16 cellular contexts compared by ENCODE assay signal in the genomic region with DNA sequence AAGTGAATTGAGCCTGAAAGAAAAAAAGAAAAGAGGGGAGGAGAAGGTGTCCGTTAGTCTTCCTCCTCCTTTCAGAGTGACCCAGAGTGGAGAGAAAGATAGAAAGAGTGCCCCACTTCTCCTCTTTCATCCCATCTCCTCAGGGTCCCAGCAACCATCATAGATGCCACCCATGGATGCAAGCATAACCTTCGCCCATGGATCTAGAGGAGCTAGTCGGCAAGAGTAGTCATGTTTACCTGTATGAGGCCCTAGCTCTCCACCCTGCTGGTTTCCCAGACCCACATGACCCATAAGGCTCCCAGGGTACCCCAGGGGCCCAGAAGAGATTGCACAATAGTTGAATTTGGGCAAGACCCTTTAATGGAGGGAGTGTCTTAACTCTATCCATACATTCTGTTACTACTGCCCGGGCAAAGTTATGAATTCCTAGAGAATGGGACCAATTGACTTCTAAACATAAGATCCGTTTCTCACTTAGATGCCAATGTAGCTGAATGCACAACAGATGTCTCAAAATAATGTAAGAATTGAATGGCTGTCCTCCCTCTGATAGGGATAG. TPM values are rescaled to one million over a fixed set of nuclear protein-coding genes. Genes with fewer than 3 reads are reported as not detected.
DNase-seq lines count a peak whose midpoint lies in the region; ATAC-seq, FAIRE-seq and TF ChIP-seq lines count a peak whose summit lies in the region.
"Had no signal": no experiment of that assay in that cellular context is flagged by ENCODE, and none has a peak within 500 bp of the region (broad histone marks: within the 10 kb centered on the region; RNA-seq: fewer than 3 reads in every experiment).

No MANE protein-coding gene starts in this region.

- H3K27me3 ChIP-seq in astrocyte (ENCODE audit: insufficient read depth, low read length) (no peaks in the 10 kb centered on the region), Caco-2 (replicated peaks; ENCODE audit: control insufficient read depth, insufficient read depth, low read length) (no peaks in the 10 kb centered on the region)

- H3K36me3 ChIP-seq in astrocyte (ENCODE audit: insufficient read depth, low read length) (no peaks in the 10 kb centered on the region), Caco-2 (ENCODE audit: control insufficient read depth, insufficient read depth, low read length) (no peaks in the 10 kb centered on the region)

- no peak for FAIRE-seq in astrocyte (lab: Jason Lieb, UNC)

- no peaks in the 10 kb centered on the region for H4K20me1 ChIP-seq in astrocyte (ENCODE audit: insufficient read depth, low read length)

- no peak overlapping the region for H3K9ac ChIP-seq in astrocyte (ENCODE audit: low read length)

- no peaks in the 10 kb centered on the region for H3K27me3 Mint-ChIP-seq in astrocyte (ENCODE audit: low read depth, unreplicated experiment)
- no peaks in the 10 kb centered on the region for H3K27me3 Mint-ChIP-seq in Caco-2 (ENCODE audit: insufficient read depth, unreplicated experiment)
- H3K27me3 Mint-ChIP-seq in T-helper 17 cell = no peaks in the 10 kb centered on the region
- H3K27me3 Mint-ChIP-seq: IgD-negative memory B cell had no signal

- H3K9me3 ChIP-seq in astrocyte (ENCODE audit: insufficient read depth, low read depth, low read length) (peaks cover 12% of the 10 kb centered on the region), Caco-2 (peaks cover 46% of the 10 kb centered on the region), T-helper 17 cell (ENCODE audit: control insufficient read depth, low read length, poor library complexity, severe bottlenecking) (no peaks in the 10 kb centered on the region)

- H3K36me3 Mint-ChIP-seq in astrocyte (ENCODE audit: low read depth, unreplicated experiment) = peaks cover 6% of the 10 kb centered on the region
- no peaks in the 10 kb centered on the region for H3K36me3 Mint-ChIP-seq in Caco-2 (ENCODE audit: insufficient read depth, unreplicated experiment)
- no peaks in the 10 kb centered on the region for H3K36me3 Mint-ChIP-seq in T-helper 17 cell (ENCODE audit: low read depth)

- peaks cover 41% of the 10 kb centered on the region for H3K9me3 Mint-ChIP-seq in astrocyte (ENCODE audit: unreplicated experiment)
- peaks cover 32% of the 10 kb centered on the region for H3K9me3 Mint-ChIP-seq in Caco-2 (ENCODE audit: unreplicated experiment)

- H3K4me1 ChIP-seq in astrocyte (ENCODE audit: insufficient read depth, low read length) = no peaks in the 10 kb centered on the region
- 0 out of 2 replicates have a peak, but pooled peaks cover 3% of the 10 kb centered on the region for H3K4me1 ChIP-seq in Caco-2

- no peaks in the 10 kb centered on the region for H3K4me1 Mint-ChIP-seq in astrocyte (ENCODE audit: low read depth, unreplicated experiment)
- no peaks in the 10 kb centered on the region for H3K4me1 Mint-ChIP-seq in Caco-2 (ENCODE audit: low read depth, unreplicated experiment)
- H3K4me1 Mint-ChIP-seq in T-helper 17 cell = no peaks in the 10 kb centered on the region
- H3K4me1 Mint-ChIP-seq: IgD-negative memory B cell had no signal

- intact Hi-C loops in Caco-2 (cut with micrococcal nuclease; ENCODE audit: unreplicated experiment) = no loop called here

- BruUV-seq in Caco-2 (replicated peaks; lab: Mats Ljungman, UMichigan) = no TSS peak

- TF ChIP-seq CTCF in astrocyte (IDR thresholded peaks at IDR 0.05; ENCODE audit: insufficient read depth, low read depth, low read length) (no peak), epithelial cell of proximal tubule (conservative IDR thresholded peaks at IDR 0.05; ENCODE audit: low read depth, low read length) (no peak), Caco-2 (IDR thresholded peaks at IDR 0.05; ENCODE audit: insufficient read depth in 1 of 2, low read depth in 1 of 2, low read length in 1 of 2, severe bottlenecking in 1 of 2, unreplicated experiment in 1 of 2) (no peak)

- H3K27ac ChIP-seq in astrocyte (ENCODE audit: low read depth, low read length) = no peak overlapping the region
- H3K27ac ChIP-seq: SK-N-MC had no signal

- no peak for ATAC-seq in T-helper 17 cell
- ATAC-seq: Right ventricle myocardium inferior had no signal

- DNase-seq in CMK (ENCODE audit: low read depth) (peak; percentile 5), LHCN-M2 (ENCODE audit: low read depth) (peak; percentile 3), astrocyte (ENCODE audit: low read depth) (no peak), epithelial cell of proximal tubule (ENCODE audit: low read depth) (peak; percentile 4), 8988T (no peak), Caco-2 (no peak), T-helper 17 cell (no peak)
- DNase-seq in activated CD4-positive, alpha-beta T cell treated with anti-CD3 and anti-CD28 coated beads for 4 hours = no peak
- DNase-seq: AML-193, H7, NCI-H1048, NCI-H2107, NCI-H748 treated with DMSO at 0.1 percent for 48 hours had no signal

- H2AFZ ChIP-seq in astrocyte (ENCODE audit: low read depth, low read length) = no peak overlapping the region

- H3K4me2 ChIP-seq in astrocyte (ENCODE audit: low read length) = no peak overlapping the region

- CTCF ChIA-PET in Caco-2 (lab: Charles Lee) = no interaction called here

- no peaks in the 10 kb centered on the region for H3K79me2 ChIP-seq in astrocyte (ENCODE audit: insufficient read depth, low read length)

- H3K4me3 ChIP-seq in astrocyte (ENCODE audit: insufficient read depth, low read depth, low read length) (no peak overlapping the region), epithelial cell of proximal tubule (ENCODE audit: low read depth, low read length) (no peak overlapping the region), Caco-2 (ENCODE audit: low read depth, low read length) (no peak overlapping the region)
- H3K4me3 ChIP-seq: SK-N-MC had no signal

- POLR2A ChIA-PET in Caco-2 (lab: Charles Lee) = no interaction called here

- H3K4me3 Mint-ChIP-seq in astrocyte (ENCODE audit: unreplicated experiment) = no peak overlapping the region
- H3K4me3 Mint-ChIP-seq in Caco-2 (ENCODE audit: unreplicated experiment) = no peak overlapping the region
- no peak overlapping the region for H3K4me3 Mint-ChIP-seq in T-helper 17 cell
- H3K4me3 Mint-ChIP-seq: IgD-negative memory B cell had no signal

- peak overlapping the region; percentile 26 for H3K27ac Mint-ChIP-seq in astrocyte (ENCODE audit: unreplicated experiment)
- H3K27ac Mint-ChIP-seq in Caco-2 (ENCODE audit: unreplicated experiment) = no peak overlapping the region
- no peak overlapping the region for H3K27ac Mint-ChIP-seq in T-helper 17 cell
- H3K27ac Mint-ChIP-seq: IgD-negative memory B cell had no signal

RNA-seq across cellular contexts. Expression of gene CDCA7, which starts 56.1 kb away (rescaled TPM):
- total RNA-seq in LHCN-M2 (2014; rRNA removed) (14.1 and 16.3 TPM in 2 replicates), astrocyte (4.6 and 5.3 TPM in 2 replicates), epithelial cell of proximal tubule (34.7 and 55.4 TPM in 2 replicates), Caco-2 (2022) (51.1 and 58.1 TPM in 2 replicates), T-helper 17 cell (10 to 100 TPM in 1 of 2 donors, 1 to 10 TPM in 1; 3.1 to 10.0 TPM)
- polyA plus RNA-seq in LHCN-M2 (2012) = 4.3 TPM

Comparison
In these comparisons a context has a peak if more than half of its experiments do, and no peak if none do; other contexts are left out.
1. DNase-seq: peak in CMK (single experiment), LHCN-M2 (single experiment) and epithelial cell of proximal tubule (single experiment); none in astrocyte (single experiment), 8988T (single experiment), Caco-2 (0 of 2), T-helper 17 cell (0 of 3) and activated CD4-positive, alpha-beta T cell treated with anti-CD3 and anti-CD28 coated beads for 4 hours (0 of 2).